In the genomic region with DNA sequence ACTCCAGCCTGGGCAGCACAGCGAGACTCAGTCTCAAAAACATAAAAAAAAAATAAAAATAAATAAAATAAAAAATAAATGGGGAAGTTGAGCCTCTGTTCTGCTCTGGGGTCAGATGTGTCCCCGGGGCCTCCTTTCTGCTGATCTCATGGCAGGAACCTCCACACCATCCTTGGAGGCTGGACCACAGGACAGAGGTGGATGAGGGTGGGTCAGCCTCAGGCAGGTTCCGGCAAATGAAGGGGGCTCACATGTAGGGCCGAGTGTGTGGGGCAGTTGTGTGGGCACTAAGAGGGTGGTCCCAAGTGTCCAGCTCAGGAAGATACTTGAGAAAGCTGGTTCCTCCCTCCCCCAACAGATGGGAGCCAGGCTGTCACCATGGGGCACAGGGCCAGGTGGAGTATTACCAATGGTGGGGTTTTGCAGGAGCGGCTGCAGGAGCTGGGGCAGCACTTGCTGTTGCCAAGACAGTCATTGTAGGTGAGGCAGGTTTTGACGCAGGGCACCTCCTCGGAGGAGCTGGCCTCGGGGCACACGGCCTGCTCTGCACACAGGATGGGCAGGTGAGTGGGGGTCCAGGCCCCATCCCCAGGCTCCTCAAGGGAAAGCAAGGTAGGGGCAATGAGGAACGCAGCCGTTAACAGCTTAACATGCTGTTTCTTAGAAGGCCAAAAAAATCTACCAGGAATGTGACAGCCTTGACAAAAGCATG, we compare ENCODE assay signal across 22 cellular contexts. TPM values are rescaled to one million over a fixed set of nuclear protein-coding genes. Genes with fewer than 3 reads are reported as not detected.
"Had no signal": no experiment of that assay in that cellular context is flagged by ENCODE, and none has a peak within 500 bp of the region (broad histone marks: within the 10 kb centered on the region; RNA-seq: fewer than 3 reads in every experiment).

No MANE protein-coding gene starts in this region.

- H3K4me1 Mint-ChIP-seq: activated T-helper 17 cell treated with anti-CD3 and anti-CD28 coated beads, Interleukin-2, amount 50 U/mL, for 72 hours had no signal

- H3K4me1 ChIP-seq: breast epithelium, lower lobe of right lung, prostate gland had no signal

- H3K4me3 Mint-ChIP-seq: activated naive CD8-positive, alpha-beta T cell treated with anti-CD3 and anti-CD28 coated beads for 36 hours; activated T-cell treated with anti-CD3 and anti-CD28 coated beads, Interleukin-2, amount 50 U/mL, for 24 hours; activated T-helper 17 cell treated with anti-CD3 and anti-CD28 coated beads, Interleukin-2, amount 50 U/mL, for 72 hours; central memory CD8-positive, alpha-beta T cell; neural progenitor cell had no signal

- H3K4me3 ChIP-seq: breast epithelium, lower lobe of right lung, neural progenitor cell, prostate gland, upper lobe of left lung had no signal

- H3K27ac Mint-ChIP-seq: activated naive CD8-positive, alpha-beta T cell treated with anti-CD3 and anti-CD28 coated beads for 36 hours; activated T-cell treated with anti-CD3 and anti-CD28 coated beads, Interleukin-2, amount 50 U/mL, for 24 hours; neural progenitor cell had no signal

- H3K9me3 Mint-ChIP-seq: activated naive CD8-positive, alpha-beta T cell treated with anti-CD3 and anti-CD28 coated beads for 36 hours; activated T-cell treated with anti-CD3 and anti-CD28 coated beads, Interleukin-2, amount 50 U/mL, for 24 hours; activated T-helper 17 cell treated with anti-CD3 and anti-CD28 coated beads, Interleukin-2, amount 50 U/mL, for 72 hours; central memory CD8-positive, alpha-beta T cell; neural progenitor cell had no signal

- H3K36me3 Mint-ChIP-seq: activated naive CD8-positive, alpha-beta T cell treated with anti-CD3 and anti-CD28 coated beads for 36 hours; naive B cell; neural progenitor cell had no signal

- H3K27me3 Mint-ChIP-seq: activated naive CD8-positive, alpha-beta T cell treated with anti-CD3 and anti-CD28 coated beads for 36 hours; activated T-cell treated with anti-CD3 and anti-CD28 coated beads, Interleukin-2, amount 50 U/mL, for 24 hours; activated T-helper 17 cell treated with anti-CD3 and anti-CD28 coated beads, Interleukin-2, amount 50 U/mL, for 72 hours; central memory CD8-positive, alpha-beta T cell; naive B cell had no signal

- H3K4me2 ChIP-seq: neural progenitor cell had no signal

- H3K27ac ChIP-seq: breast epithelium, epithelial cell of prostate, lower lobe of right lung, neural progenitor cell, prostate gland, upper lobe of left lung had no signal

- ATAC-seq: activated T-helper 17 cell treated with anti-CD3 and anti-CD28 coated beads, Interleukin-2, amount 50 U/mL, for 72 hours; left lobe of liver; lower lobe of right lung; stimulated activated naive CD8-positive, alpha-beta T cell treated with anti-CD3 and anti-CD28 coated beads, Interleukin-15, Interleukin-2, amounts not matched to agents 100 U/mL and 50 U/mL, for 24 hours had no signal

- H3K9me3 ChIP-seq: breast epithelium, lower lobe of right lung, prostate gland, upper lobe of left lung had no signal

- DNase-seq: activated CD4-positive, alpha-beta T cell treated with anti-CD3 and anti-CD28 coated beads for 48 hours; activated naive CD4-positive, alpha-beta T cell treated with Interleukin-2 at 50 U/mL for 16 hours; activated naive CD8-positive, alpha-beta T cell treated with anti-CD3 and anti-CD28 coated beads for 36 hours; activated T-cell treated with anti-CD3 and anti-CD28 coated beads, Interleukin-2, amount 50 U/mL, for 24 hours; cortex of kidney; lower lobe of right lung; mesendoderm; naive B cell; stimulated activated CD4-positive, alpha-beta T cell treated with anti-CD3 and anti-CD28 coated beads, Interleukin-4, amount 100 ng/mL, for 1 hour; stimulated activated naive CD8-positive, alpha-beta T cell treated with anti-CD3 and anti-CD28 coated beads, Interleukin-15, Interleukin-2, amounts not matched to agents 100 U/mL and 50 U/mL, for 24 hours; upper lobe of left lung had no signal

- H3K36me3 ChIP-seq: breast epithelium, lower lobe of right lung, neural progenitor cell, prostate gland, upper lobe of left lung had no signal

- H3K9ac ChIP-seq: neural progenitor cell had no signal

- H3K27me3 ChIP-seq: breast epithelium, neural progenitor cell, upper lobe of left lung had no signal

RNA-seq across cellular contexts. Expression of gene RAMP3, which starts 32.2 kb away (rescaled TPM):
- total RNA-seq: activated naive CD8-positive, alpha-beta T cell treated with anti-CD3 and anti-CD28 coated beads for 36 hours; activated T-helper 17 cell treated with anti-CD3 and anti-CD28 coated beads, Interleukin-2, amount 50 U/mL, for 72 hours; fibroblast of villous mesenchyme; kidney epithelial cell; osteoblast; T-helper 1 cell treated with Interleukin-12 subunit alpha and Interleukin-12 subunit beta and Interleukin-4 antibody, amounts not matched to agents 30 ng/mL and 1 ng/mL, for 36 hours had no signal

RNA-seq across cellular contexts. Expression of gene NACAD, which starts 36.6 kb away (rescaled TPM):
- total RNA-seq: T-helper 1 cell treated with Interleukin-12 subunit alpha and Interleukin-12 subunit beta and Interleukin-4 antibody, amounts not matched to agents 30 ng/mL and 1 ng/mL, for 36 hours had no signal
